2 cellular contexts compared by ENCODE assay signal in genomic region chr2:195404650-195405049, GRCh38.
TF ChIP-seq lines count a peak whose summit lies in the region.

No MANE protein-coding gene starts in this region.

TF ChIP-seq in A549, 52 proteins besides CTCF, POLR2A, EP300 and RAD21 (continued from another document):
- no peak for TF ChIP-seq ELK1 (IDR thresholded peaks at IDR 0.05; ENCODE audit: low read depth, low read length)
- TF ChIP-seq CEBPB (IDR thresholded peaks at IDR 0.05): no peak
- no peak for TF ChIP-seq JUNB (IDR thresholded peaks at IDR 0.05)
- TF ChIP-seq ZFP36 (IDR thresholded peaks at IDR 0.05; ENCODE audit: borderline replicate concordance, partially characterized antibody): no peak
- no peak for TF ChIP-seq FOSL2 (IDR thresholded peaks at IDR 0.05)
- TF ChIP-seq FOSL2 (CRISPR knock-in tag; IDR thresholded peaks at IDR 0.05): no peak
- TF ChIP-seq SMC3 (IDR thresholded peaks at IDR 0.05): no peak
- no peak for TF ChIP-seq EHF (CRISPR knock-in tag; IDR thresholded peaks at IDR 0.05)
- TF ChIP-seq NR3C1 (IDR thresholded peaks at IDR 0.05): no peak

TF ChIP-seq in GM23338, 12 proteins besides CTCF, POLR2A, EP300 and RAD21:
- TF ChIP-seq ZNF462 (CRISPR knock-in tag; IDR thresholded peaks at IDR 0.05) (no peak), JUNB (IDR thresholded peaks at IDR 0.05; ENCODE audit: unreplicated experiment) (no peak), POLR2AphosphoS5 (IDR thresholded peaks at IDR 0.05; ENCODE audit: low read depth) (no peak)
